Comparison of ENCODE assay signal across 8 cellular contexts in the genomic region with DNA sequence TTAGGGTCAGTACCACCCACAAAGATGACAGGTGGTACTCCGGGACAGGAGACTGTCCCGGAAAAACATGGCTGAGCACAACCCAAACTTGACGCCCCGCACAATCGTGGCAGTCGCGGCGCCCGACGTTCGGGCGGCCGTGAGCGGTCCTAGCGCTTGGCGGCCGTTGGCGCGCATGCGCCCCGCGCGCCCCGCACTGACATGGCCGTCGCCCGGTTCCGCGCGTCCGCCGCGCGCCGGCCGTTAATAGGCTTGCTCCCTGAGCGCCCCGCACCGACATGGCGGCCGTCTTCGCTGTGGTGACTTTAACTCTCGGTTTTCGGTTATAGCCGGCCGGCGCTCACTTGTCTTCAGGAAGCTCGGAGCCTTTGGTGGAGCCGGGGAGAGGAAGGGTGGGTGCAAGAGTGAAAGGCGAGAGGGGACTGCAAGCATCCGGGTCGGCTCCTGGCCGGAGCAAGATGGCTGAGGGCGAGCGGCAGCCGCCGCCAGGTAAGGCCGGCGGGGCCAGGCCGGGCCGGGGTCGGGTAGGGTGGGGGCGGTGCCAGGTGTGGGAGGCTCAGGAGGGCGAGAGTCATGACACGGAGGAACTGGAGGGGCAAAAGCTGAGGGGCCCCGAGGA. TPM values are rescaled to one million over a fixed set of nuclear protein-coding genes. Genes with fewer than 3 reads are reported as not detected.
DNase-seq lines count a peak whose midpoint lies in the region; ATAC-seq and TF ChIP-seq lines count a peak whose summit lies in the region.

TSS of gene PTPA (plus strand) at position 273 of the 619 bp plus-strand sequence. CDS start at position 459, 186 bp downstream.

- no peaks in the 10 kb centered on the region for H3K36me3 ChIP-seq in aorta (ENCODE audit: control insufficient read depth in 1 of 2, insufficient read depth in 2 of 2, low read length in 1 of 2)

- no peaks in the 10 kb centered on the region for H3K27me3 ChIP-seq in right cardiac atrium (ENCODE audit: control insufficient read depth, insufficient read depth)
- H3K27me3 ChIP-seq in aorta (ENCODE audit: control insufficient read depth in 1 of 2, insufficient read depth in 2 of 2, low read length in 1 of 2): no peaks in the 10 kb centered on the region

- peak; percentile 82 for ATAC-seq in HG02763 (IDR thresholded peaks at IDR 0.05; ENCODE audit: unreplicated experiment)
- ATAC-seq in right cardiac atrium: peak; percentile 89 to 93
- ATAC-seq in aorta (ENCODE audit: low FRiP score): peak; percentile 94

- H3K9me3 ChIP-seq in right cardiac atrium (ENCODE audit: control insufficient read depth, low read length) (no peaks in the 10 kb centered on the region), aorta (ENCODE audit: control insufficient read depth, low read length) (no peaks in the 10 kb centered on the region)

- intact Hi-C loops in T-helper 2 cell treated with Interferon-gamma antibody and Interleukin-4, amounts not matched to agents 100 ng/mL and 5 ng/mL, for 36 hours (cut with micrococcal nuclease): loop anchor here (2.0 to 10.0 kb wide), 6 partner anchors 74 to 1716 kb away; partner anchors contain the start of genes COQ4, DOLK, KYAT1 and LRRC8A
- intact Hi-C loops in right cardiac atrium (cut with DNase I) (no loop called here), aorta (cut with DNase I) (loop anchor here in 1 of 2 donors (2.0 kb wide), 1 partner anchor 30 kb away; the partner anchor contains the start of gene DOLPP1)

- DNase-seq in NCI-H146 treated with DMSO at 0.1 percent for 48 hours (lab: John Stamatoyannopoulos, UW; ENCODE audit: unreplicated experiment): peak; percentile 29
- DNase-seq in right cardiac atrium: peak; percentile 91 to 97 (median 96)
- DNase-seq in renal cortical epithelial cell (ENCODE audit: low read depth): peak; percentile 68
- peak; percentile 92 to 95 for DNase-seq in aorta

- H3K4me3 ChIP-seq in GM12875 (ENCODE audit: low read depth, low read length) (peak within 1 kb of the TSS; percentile 71), right cardiac atrium (ENCODE audit: low read length) (peak within 1 kb of the TSS; percentile 90), aorta (ENCODE audit: low read length in 2 of 2) (peak within 1 kb of the TSS; percentile 82 to 90)

- WGBS in right cardiac atrium: under 1% methylated on average over 66 of the region's 66 CpGs
- 0% methylated on average over 63 to 66 of the region's 66 CpGs for WGBS in aorta, 2 donors

- H3K27ac ChIP-seq in angular gyrus (ENCODE audit: low read depth, low read length): peak within 1 kb of the TSS; percentile 97
- H3K27ac ChIP-seq in right cardiac atrium (ENCODE audit: low read length): peak within 1 kb of the TSS; percentile 88
- peak within 1 kb of the TSS in 1 of 2 donors; percentile 94 for H3K27ac ChIP-seq in aorta (ENCODE audit: low read depth in 1 of 2, low read length in 2 of 2)

- H3K4me1 ChIP-seq in right cardiac atrium (ENCODE audit: control insufficient read depth, insufficient read depth, low read length) (no peaks in the 10 kb centered on the region), aorta (ENCODE audit: control insufficient read depth in 1 of 2, insufficient read depth in 2 of 2, low read length in 2 of 2) (no peaks in the 10 kb centered on the region)

- no peak for TF ChIP-seq CTCF in GM12875 (IDR thresholded peaks at IDR 0.05; ENCODE audit: borderline replicate concordance, insufficient read depth, low read depth, low read length)

RNA-seq across cellular contexts. Expression of gene PTPA, which starts in this region (rescaled TPM):
- 105 and 107 TPM in 2 replicates for total RNA-seq in T-helper 2 cell treated with Interferon-gamma antibody and Interleukin-4, amounts not matched to agents 100 ng/mL and 5 ng/mL, for 36 hours
- total RNA-seq in right cardiac atrium (100 to 1,000 TPM; 115 to 170 (median 144) TPM), renal cortical epithelial cell (167 and 235 TPM in 2 replicates), aorta (100 to 1,000 TPM in 1 of 2 donors, 10 to 100 TPM in 1; 80.3 to 156 TPM)
- polyA plus RNA-seq in right cardiac atrium (147 TPM), aorta (10 to 100 TPM; 60.6 to 73.2 TPM)

Comparison
In these comparisons a context has a peak if more than half of its experiments do, and no peak if none do; other contexts are left out.
1. DNase-seq: peak in every context shown above with its lines; median percentile 96 in right cardiac atrium; 94 in aorta; 68 in renal cortical epithelial cell; 29 in NCI-H146 treated with DMSO at 0.1 percent for 48 hours.